Comparison of ENCODE assay signal across 18 cellular contexts in genomic region chr12:57107456-57107855, GRCh38. TPM values are rescaled to one million over a fixed set of nuclear protein-coding genes. Genes with fewer than 3 reads are reported as not detected.
DNase-seq lines count a peak whose midpoint lies in the region; ATAC-seq lines count a peak whose summit lies in the region.
"Had no signal": no experiment of that assay in that cellular context is flagged by ENCODE, and none has a peak within 500 bp of the region (broad histone marks: within the 10 kb centered on the region; RNA-seq: fewer than 3 reads in every experiment).

No MANE protein-coding gene starts in this region.

- no peaks in the 10 kb centered on the region for H3K9me3 Mint-ChIP-seq in activated CD4-positive, alpha-beta T cell treated with anti-CD3 and anti-CD28 coated beads for 36 hours (ENCODE audit: low read depth)

- POLR2A ChIA-PET in activated CD4-positive, alpha-beta T cell treated with anti-CD3 and anti-CD28 coated beads for 36 hours (lab: Charles Lee), result no interaction called here

- H2AFZ ChIP-seq in GM23248, result no peak overlapping the region

- H3K27ac ChIP-seq in GM23248, result no peak overlapping the region
- H3K27ac ChIP-seq: brain microvascular endothelial cell had no signal

- intact Hi-C loops in activated CD4-positive, alpha-beta T cell treated with anti-CD3 and anti-CD28 coated beads for 36 hours (cut with DNase I, micrococcal nuclease), result no loop called here
- intact Hi-C loops in posterior vena cava (cut with DNase I), result no loop called here

- H3K9me2 ChIP-seq in GM23248 (ENCODE audit: insufficient read depth), result no peaks in the 10 kb centered on the region

- H3K4me1 ChIP-seq in GM23248 (ENCODE audit: insufficient read depth), result peaks cover 31% of the 10 kb centered on the region
- H3K4me1 ChIP-seq in adipocyte (ENCODE audit: control insufficient read depth, insufficient read depth, low read length), result peaks cover 34% of the 10 kb centered on the region

- no peak overlapping the region for H3K4me3 ChIP-seq in GM23248
- no peak overlapping the region for H3K4me3 ChIP-seq in adipocyte (ENCODE audit: low read length)
- H3K4me3 ChIP-seq: thoracic aorta had no signal

- in situ Hi-C loops in GM23248 (cut with MboI), result no loop called here

- peaks cover 48% of the 10 kb centered on the region for H3K79me2 ChIP-seq in GM23248 (ENCODE audit: insufficient read depth)

- ATAC-seq in activated CD4-positive, alpha-beta T cell treated with anti-CD3 and anti-CD28 coated beads for 36 hours, result no peak
- no peak for ATAC-seq in GM21619 (IDR thresholded peaks at IDR 0.05; ENCODE audit: unreplicated experiment)

- 41 to 47% methylated on average over 5 of the region's 5 CpGs for WGBS in GM23248 (ENCODE audit: low coverage in 1 of 2, low lambda C conversion rate in 2 of 2, missing lambda C conversion rate in 2 of 2), 2 experiments

- H3K9me3 ChIP-seq in GM23248 (ENCODE audit: low read depth) (no peaks in the 10 kb centered on the region), adipocyte (ENCODE audit: control insufficient read depth, low read length) (no peaks in the 10 kb centered on the region)
- H3K9me3 ChIP-seq: thoracic aorta had no signal

- no peaks in the 10 kb centered on the region for H3K27me3 Mint-ChIP-seq in activated CD4-positive, alpha-beta T cell treated with anti-CD3 and anti-CD28 coated beads for 36 hours

- H3F3A ChIP-seq in GM23248 (ENCODE audit: insufficient read depth), result peaks cover 12% of the 10 kb centered on the region; the same call in 1 of the 2 replicates

- no peak overlapping the region for H3K4me3 Mint-ChIP-seq in activated CD4-positive, alpha-beta T cell treated with anti-CD3 and anti-CD28 coated beads for 36 hours

- H3K27ac Mint-ChIP-seq in activated CD4-positive, alpha-beta T cell treated with anti-CD3 and anti-CD28 coated beads for 36 hours, result peak overlapping the region; percentile 81

- H3K27me3 ChIP-seq in GM23248 (replicated peaks; ENCODE audit: insufficient read depth) (no peaks in the 10 kb centered on the region), adipocyte (replicated peaks; ENCODE audit: control insufficient read depth, insufficient read depth, low read length) (no peaks in the 10 kb centered on the region)
- H3K27me3 ChIP-seq: brain microvascular endothelial cell had no signal

- DNase-seq in activated CD4-positive, alpha-beta T cell treated with anti-CD3 and anti-CD28 coated beads for 36 hours, result no peak
- no peak for DNase-seq in activated CD4-positive, alpha-beta T cell treated with anti-CD3 and anti-CD28 coated beads for 1 hour
- peak; percentile 15 for DNase-seq in GM23248
- no peak for DNase-seq in adipocyte (ENCODE audit: low read depth)
- peak; percentile 58 for DNase-seq in posterior vena cava (ENCODE audit: low spot score)
- no peak for DNase-seq in GDM1 (lab: John Stamatoyannopoulos, UW)
- DNase-seq in activated CD4-positive, alpha-beta T cell treated with anti-CD3 and anti-CD28 coated beads for 48 hours, result no peak
- DNase-seq: 8988T; activated effector memory CD4-positive, alpha-beta T cell treated with anti-CD3 and anti-CD28 coated beads, Interleukin-2, amount 50 U/mL, for 16 hours; brain microvascular endothelial cell; EL; NCI-H1694; NCI-H510A treated with DMSO at 0.1 percent for 48 hours had no signal

- no peaks in the 10 kb centered on the region for H4K20me1 ChIP-seq in GM23248 (ENCODE audit: insufficient read depth)

- peaks cover 68% of the 10 kb centered on the region for H3K36me3 Mint-ChIP-seq in activated CD4-positive, alpha-beta T cell treated with anti-CD3 and anti-CD28 coated beads for 36 hours (ENCODE audit: low read depth)

- no peak overlapping the region for H3K4me2 ChIP-seq in GM23248 (ENCODE audit: unreplicated experiment)

- no peak overlapping the region for H3K9ac ChIP-seq in GM23248
- peak overlapping the region; percentile 26 for H3K9ac ChIP-seq in adipocyte (ENCODE audit: low read length)

- H3K36me3 ChIP-seq in GM23248 (ENCODE audit: low read depth), result peaks cover 15% of the 10 kb centered on the region; the same call in 1 of the 2 replicates
- peaks cover 45% of the 10 kb centered on the region for H3K36me3 ChIP-seq in adipocyte (ENCODE audit: control insufficient read depth, insufficient read depth, low read length, severe bottlenecking)

- CTCF ChIA-PET in activated CD4-positive, alpha-beta T cell treated with anti-CD3 and anti-CD28 coated beads for 36 hours (lab: Charles Lee), result interaction anchor here (1.1 to 24.0 kb wide), 5 partner anchors 11 to 36 kb away, joined by 3 to 411 read pairs (median 6); partner anchors contain the start of gene NEMP1

- peaks cover 68% of the 10 kb centered on the region for H3K4me1 Mint-ChIP-seq in activated CD4-positive, alpha-beta T cell treated with anti-CD3 and anti-CD28 coated beads for 36 hours

RNA-seq across cellular contexts. Expression of gene STAT6, which starts 3.7 kb away (rescaled TPM):
- total RNA-seq in activated CD4-positive, alpha-beta T cell treated with anti-CD3 and anti-CD28 coated beads for 36 hours, result 100 to 1,000 TPM; 250 to 288 TPM
- 95.1 and 103 TPM in 2 replicates for total RNA-seq in GM23248 (2014; rRNA removed; shearing (Covaris generic))
- 67.4 and 70.7 TPM in 2 replicates for polyA plus RNA-seq in GM23248 (2016; fragmentation: Nextera tagmentation; extraction: Ambion mirVana)
- total RNA-seq in posterior vena cava, result 100 to 1,000 TPM; 162 to 201 TPM

RNA-seq across cellular contexts. Expression of gene NAB2, which starts 18.5 kb away (rescaled TPM):
- total RNA-seq in activated CD4-positive, alpha-beta T cell treated with anti-CD3 and anti-CD28 coated beads for 36 hours, result 10 to 100 TPM; 46.8 to 48.6 TPM
- 88.7 and 107 TPM in 2 replicates for total RNA-seq in GM23248 (2014; rRNA removed; shearing (Covaris generic))
- 21.6 and 22.8 TPM in 2 replicates for polyA plus RNA-seq in GM23248 (2016; fragmentation: Nextera tagmentation; extraction: Ambion mirVana)
- 10 to 100 TPM; 27.0 to 36.3 TPM for total RNA-seq in posterior vena cava

RNA-seq across cellular contexts. Expression of gene LRP1, which starts 20.8 kb away (rescaled TPM):
- total RNA-seq in activated CD4-positive, alpha-beta T cell treated with anti-CD3 and anti-CD28 coated beads for 36 hours, result 1 to 10 TPM; 1.8 to 2.7 TPM
- 257 and 296 TPM in 2 replicates for total RNA-seq in GM23248 (2014; rRNA removed; shearing (Covaris generic))
- polyA plus RNA-seq in GM23248 (2016; fragmentation: Nextera tagmentation; extraction: Ambion mirVana), result 161 and 166 TPM in 2 replicates
- total RNA-seq in posterior vena cava, result 100 to 1,000 TPM; 465 to 757 TPM

RNA-seq across cellular contexts. Expression of gene NEMP1, which starts 28.9 kb away (rescaled TPM):
- total RNA-seq in activated CD4-positive, alpha-beta T cell treated with anti-CD3 and anti-CD28 coated beads for 36 hours, result 10 to 100 TPM; 79.0 to 81.1 TPM
- total RNA-seq in GM23248 (2014; rRNA removed; shearing (Covaris generic)), result 6.4 and 7.6 TPM in 2 replicates
- 5.9 and 6.6 TPM in 2 replicates for polyA plus RNA-seq in GM23248 (2016; fragmentation: Nextera tagmentation; extraction: Ambion mirVana)
- total RNA-seq in posterior vena cava, result 10 to 100 TPM in 1 of 2 donors, 1 to 10 TPM in 1; 8.8 to 12.4 TPM

RNA-seq across cellular contexts. Expression of gene LRP1-AS, which starts 40.0 kb away (rescaled TPM):
- not detected for total RNA-seq in activated CD4-positive, alpha-beta T cell treated with anti-CD3 and anti-CD28 coated beads for 36 hours
- not detected in 2 replicates for total RNA-seq in GM23248 (2014; rRNA removed; shearing (Covaris generic))
- 0.60 TPM in 1 of 2 replicates, not detected in the other for polyA plus RNA-seq in GM23248 (2016; fragmentation: Nextera tagmentation; extraction: Ambion mirVana)
- total RNA-seq in posterior vena cava, result not detected
- total RNA-seq: fibroblast of lung, liver, SK-MEL-5, thoracic aorta had no signal
- polyA plus RNA-seq: fibroblast of lung, liver had no signal

Comparison
In these comparisons a context has a peak if more than half of its experiments do, and no peak if none do; other contexts are left out.
1. DNase-seq: peak in GM23248 (single experiment) and posterior vena cava (single experiment); none in activated CD4-positive, alpha-beta T cell treated with anti-CD3 and anti-CD28 coated beads for 36 hours (single experiment), activated CD4-positive, alpha-beta T cell treated with anti-CD3 and anti-CD28 coated beads for 1 hour (single experiment), adipocyte (single experiment), GDM1 (single experiment) and activated CD4-positive, alpha-beta T cell treated with anti-CD3 and anti-CD28 coated beads for 48 hours (single experiment).
2. RNA of gene LRP1, which starts 20.8 kb away (total RNA-seq): 465 to 757 TPM in posterior vena cava and 257 to 296 TPM in GM23248; 1.8 to 2.7 TPM in activated CD4-positive, alpha-beta T cell treated with anti-CD3 and anti-CD28 coated beads for 36 hours; every median in the first group is over 10 times any median in the second.